20 cellular contexts compared by ENCODE assay signal in the genomic region with DNA sequence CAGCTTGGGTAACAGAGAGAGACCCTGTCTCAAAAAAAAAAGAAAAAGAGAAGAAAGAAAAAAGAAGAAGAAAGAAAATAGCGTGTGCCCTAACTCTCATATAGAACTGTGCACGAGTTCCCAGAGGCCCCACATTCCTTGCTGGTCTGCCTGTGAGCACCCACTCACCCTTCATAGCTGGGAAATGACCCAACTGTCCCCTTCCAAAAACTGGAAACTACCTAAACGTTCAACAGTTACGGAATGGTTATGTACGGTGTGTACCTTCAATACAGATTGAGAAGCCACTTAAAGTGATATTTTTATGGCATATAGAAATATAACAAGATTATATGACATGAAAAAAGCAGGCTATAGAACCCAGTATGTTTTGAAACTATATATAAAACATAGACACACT.
DNase-seq lines count a peak whose midpoint lies in the region; ATAC-seq and TF ChIP-seq lines count a peak whose summit lies in the region.
"Had no signal": no experiment of that assay in that cellular context is flagged by ENCODE, and none has a peak within 500 bp of the region (broad histone marks: within the 10 kb centered on the region; RNA-seq: fewer than 3 reads in every experiment).

No MANE protein-coding gene starts in this region.

- in situ Hi-C loops in gastrocnemius medialis (cut with MboI; ENCODE audit: low sequenced_read_pairs in 4 of 4) = no loop called here

- no peak for TF ChIP-seq POLR2A in gastrocnemius medialis (IDR thresholded peaks at IDR 0.05)

- H3K27ac ChIP-seq in gastrocnemius medialis (peak overlapping the region in 3 of 4 donors; percentile 18 to 65 (median 39)), coronary artery (peak overlapping the region in 1 of 2 donors; percentile 37)
- H3K27ac ChIP-seq: BLaER1 treated with 17β-estradiol and CSF1 and Interleukin-3, amounts not matched to agents 10 nM and 100 nM had no signal

- peaks cover 3% of the 10 kb centered on the region for H3K9me3 Mint-ChIP-seq in chondrocyte (ENCODE audit: low read depth)
- peaks cover 15% of the 10 kb centered on the region for H3K9me3 Mint-ChIP-seq in mesothelial cell of epicardium
- peaks cover 6% of the 10 kb centered on the region for H3K9me3 Mint-ChIP-seq in type B pancreatic cell

- no peaks in the 10 kb centered on the region for H3K27me3 Mint-ChIP-seq in chondrocyte (ENCODE audit: low read depth)
- H3K27me3 Mint-ChIP-seq in mesothelial cell of epicardium (ENCODE audit: low read depth) = no peaks in the 10 kb centered on the region
- no peaks in the 10 kb centered on the region for H3K27me3 Mint-ChIP-seq in type B pancreatic cell

- H3K36me3 ChIP-seq in gastrocnemius medialis = no peaks in the 10 kb centered on the region
- H3K36me3 ChIP-seq: BLaER1 treated with 17β-estradiol and CSF1 and Interleukin-3, amounts not matched to agents 10 nM and 100 nM had no signal

- no peak for ATAC-seq in gastrocnemius medialis
- no peak for ATAC-seq in HG02798 (IDR thresholded peaks at IDR 0.05; ENCODE audit: poor library complexity, unreplicated experiment)
- ATAC-seq: GM12878, Right ventricle myocardium inferior had no signal

- H3K4me1 ChIP-seq in gastrocnemius medialis = peaks cover 13 to 14% of the 10 kb centered on the region in 2 donors

- TF ChIP-seq CTCF in chondrocyte (IDR thresholded peaks at IDR 0.05) (no peak), mesothelial cell of epicardium (IDR thresholded peaks at IDR 0.05; ENCODE audit: unreplicated experiment) (no peak), gastrocnemius medialis (IDR thresholded peaks at IDR 0.05 in 4 of 5, conservative IDR thresholded peaks at IDR 0.05 in 1 of 5) (no peak), type B pancreatic cell (conservative IDR thresholded peaks at IDR 0.05) (no peak), coronary artery (IDR thresholded peaks at IDR 0.05) (no peak)

- H3K27ac Mint-ChIP-seq in chondrocyte (ENCODE audit: unreplicated experiment) = peak overlapping the region; percentile 70
- peak overlapping the region; percentile 32 for H3K27ac Mint-ChIP-seq in mesothelial cell of epicardium
- no peak overlapping the region for H3K27ac Mint-ChIP-seq in type B pancreatic cell
- H3K27ac Mint-ChIP-seq: CD8-positive, alpha-beta memory T cell had no signal

- no peak overlapping the region for H3K4me3 Mint-ChIP-seq in chondrocyte (ENCODE audit: unreplicated experiment)
- no peak overlapping the region for H3K4me3 Mint-ChIP-seq in mesothelial cell of epicardium
- peak overlapping the region; percentile 26 for H3K4me3 Mint-ChIP-seq in type B pancreatic cell
- H3K4me3 Mint-ChIP-seq: CD8-positive, alpha-beta memory T cell had no signal

- intact Hi-C loops in gastrocnemius medialis (cut with DNase I; ENCODE audit: low total_unique reads) = no loop called here

- H3K4me3 ChIP-seq in gastrocnemius medialis (no peak overlapping the region), coronary artery (no peak overlapping the region)
- H3K4me3 ChIP-seq: BLaER1 treated with 17β-estradiol and CSF1 and Interleukin-3, amounts not matched to agents 10 nM and 100 nM; GM12878 had no signal

- H3K36me3 Mint-ChIP-seq in chondrocyte (ENCODE audit: low read depth) (peaks cover 2% of the 10 kb centered on the region), mesothelial cell of epicardium (peaks cover 15% of the 10 kb centered on the region), type B pancreatic cell (peaks cover 12% of the 10 kb centered on the region)

- no peaks in the 10 kb centered on the region for H3K27me3 ChIP-seq in gastrocnemius medialis
- H3K27me3 ChIP-seq: BLaER1 treated with 17β-estradiol and CSF1 and Interleukin-3, amounts not matched to agents 10 nM and 100 nM had no signal

- DNase-seq in chondrocyte (ENCODE audit: low spot score) (no peak), mesothelial cell of epicardium (ENCODE audit: low spot score in 2 of 2, unreplicated experiment in 2 of 2) (no peak), gastrocnemius medialis (no peak), type B pancreatic cell (ENCODE audit: extremely low spot score, unreplicated experiment) (no peak), coronary artery (ENCODE audit: low spot score) (no peak), NOMO-1 treated with dmso at 0.1 percent for 144 hours (lab: John Stamatoyannopoulos, UW; ENCODE audit: unreplicated experiment) (no peak)
- DNase-seq: CD8-positive, alpha-beta memory T cell; DMS53; EL; KG1; NCI-H1105 treated with DMSO at 0.1 percent for 48 hours; NCI-H1694 treated with DMSO at 0.1 percent for 48 hours; NCI-H2107; NCI-H510A; NCI-H748 treated with DMSO at 0.1 percent for 48 hours; NK-92 treated with Interleukin-12 subunit alpha and Interleukin-12 subunit beta, amount 100 ng/mL, for 24 hours had no signal

- H3K4me1 Mint-ChIP-seq in chondrocyte (ENCODE audit: low read depth) (peaks cover 76% of the 10 kb centered on the region), mesothelial cell of epicardium (peaks cover 13% of the 10 kb centered on the region), type B pancreatic cell (ENCODE audit: unreplicated experiment) (peaks cover 39% of the 10 kb centered on the region)
- H3K4me1 Mint-ChIP-seq: CD8-positive, alpha-beta memory T cell had no signal

- no peaks in the 10 kb centered on the region for H3K9me3 ChIP-seq in gastrocnemius medialis
